29 cellular contexts compared by ENCODE assay signal in the genomic region with DNA sequence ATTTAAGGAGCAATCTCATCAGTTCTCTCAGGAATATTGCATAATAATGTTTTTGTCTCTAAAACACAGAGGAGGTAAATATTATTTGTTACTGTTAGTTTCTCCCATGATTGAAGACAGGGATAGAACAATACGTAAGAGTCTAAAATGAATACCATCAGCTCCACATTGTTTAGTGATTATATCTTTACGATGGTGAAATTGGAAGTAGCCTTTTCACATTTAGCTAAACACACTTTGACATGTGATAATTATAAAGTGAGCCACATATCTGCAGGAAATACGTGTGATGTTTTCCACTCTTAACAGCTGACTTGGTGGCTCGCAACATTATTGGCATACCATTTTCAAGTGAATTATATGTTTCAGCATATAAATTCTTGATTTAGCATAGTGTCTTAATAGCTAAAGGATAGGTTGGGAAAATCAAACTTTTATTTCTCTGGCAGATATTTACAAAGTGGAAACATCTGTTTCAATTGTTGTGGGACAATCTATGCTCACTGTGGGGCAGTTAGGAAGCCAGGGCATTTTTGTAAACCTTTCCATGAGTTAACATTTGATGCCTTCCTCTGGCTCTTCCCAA.
DNase-seq lines count a peak whose midpoint lies in the region; TF ChIP-seq lines count a peak whose summit lies in the region.
"Had no signal": no experiment of that assay in that cellular context is flagged by ENCODE, and none has a peak within 500 bp of the region (broad histone marks: within the 10 kb centered on the region; RNA-seq: fewer than 3 reads in every experiment).

No MANE protein-coding gene starts in this region.

- no peak overlapping the region for H3K27ac Mint-ChIP-seq in activated CD4-positive, alpha-beta T cell treated with anti-CD3 and anti-CD28 coated beads, Interleukin-2, amount 10 ng/mL, durations not matched to agents 24 days and 14 days
- H3K27ac Mint-ChIP-seq: CD4-positive, CD25-positive, alpha-beta regulatory T cell; immature natural killer cell; memory B cell; neural progenitor cell; stimulated activated naive CD8-positive, alpha-beta T cell treated with anti-CD3 and anti-CD28 coated beads, Interleukin-15, amount 100 ng/mL, for 72 hours had no signal

- no peaks in the 10 kb centered on the region for H4K20me1 ChIP-seq in smooth muscle cell (ENCODE audit: low read depth)

- H3K9ac ChIP-seq in smooth muscle cell (ENCODE audit: low read depth): no peak overlapping the region
- H3K9ac ChIP-seq: neural progenitor cell, parathyroid adenoma had no signal

- H3K27me3 Mint-ChIP-seq in activated CD4-positive, alpha-beta T cell treated with anti-CD3 and anti-CD28 coated beads, Interleukin-2, amount 10 ng/mL, durations not matched to agents 24 days and 14 days: peaks cover 15% of the 10 kb centered on the region
- H3K27me3 Mint-ChIP-seq: central memory CD8-positive, alpha-beta T cell had no signal

- peak overlapping the region; percentile 61 to 79 for H3K27ac ChIP-seq in ascending aorta
- H3K27ac ChIP-seq in smooth muscle cell (ENCODE audit: low read depth): peak overlapping the region; percentile 4
- H3K27ac ChIP-seq in substantia nigra (ENCODE audit: low read depth, low read length, poor library complexity, severe bottlenecking): no peak overlapping the region
- H3K27ac ChIP-seq: dorsolateral prefrontal cortex, neural progenitor cell, parathyroid adenoma, SK-N-MC, spleen, transverse colon had no signal

- H3K9me3 Mint-ChIP-seq in activated CD4-positive, alpha-beta T cell treated with anti-CD3 and anti-CD28 coated beads, Interleukin-2, amount 10 ng/mL, durations not matched to agents 24 days and 14 days: peaks cover 4% of the 10 kb centered on the region
- H3K9me3 Mint-ChIP-seq: activated T-cell treated with anti-CD3 and anti-CD28 coated beads, Interleukin-2, amount 50 U/mL, for 4 hours; CD4-positive, CD25-positive, alpha-beta regulatory T cell; central memory CD8-positive, alpha-beta T cell; immature natural killer cell; memory B cell; neural progenitor cell; stimulated activated naive CD8-positive, alpha-beta T cell treated with anti-CD3 and anti-CD28 coated beads, Interleukin-15, amount 100 ng/mL, for 72 hours had no signal

- H3K4me3 Mint-ChIP-seq in activated CD4-positive, alpha-beta T cell treated with anti-CD3 and anti-CD28 coated beads, Interleukin-2, amount 10 ng/mL, durations not matched to agents 24 days and 14 days: no peak overlapping the region
- H3K4me3 Mint-ChIP-seq: activated T-cell treated with anti-CD3 and anti-CD28 coated beads, Interleukin-2, amount 50 U/mL, for 4 hours; CD4-positive, CD25-positive, alpha-beta regulatory T cell; central memory CD8-positive, alpha-beta T cell; immature natural killer cell; memory B cell; neural progenitor cell; stimulated activated naive CD8-positive, alpha-beta T cell treated with anti-CD3 and anti-CD28 coated beads, Interleukin-15, amount 100 ng/mL, for 72 hours had no signal

- H3K36me3 ChIP-seq in ascending aorta (peaks cover 30 to 49% of the 10 kb centered on the region in 2 donors), smooth muscle cell (ENCODE audit: low read depth) (no peaks in the 10 kb centered on the region)
- H3K36me3 ChIP-seq: neural progenitor cell, transverse colon had no signal

- no peak for TF ChIP-seq CTCF in ascending aorta (IDR thresholded peaks at IDR 0.05)
- TF ChIP-seq CTCF in fibroblast of pulmonary artery (IDR thresholded peaks at IDR 0.05; ENCODE audit: low read length, missing control alignments): no peak
- TF ChIP-seq CTCF in smooth muscle cell (IDR thresholded peaks at IDR 0.05; ENCODE audit: borderline replicate concordance, insufficient read depth, poor library complexity, severe bottlenecking): no peak

- WGBS in smooth muscle cell (ENCODE audit: low lambda C conversion rate): 49% methylated on average over 4 of the region's 4 CpGs

- no peaks in the 10 kb centered on the region for H3F3A ChIP-seq in smooth muscle cell (ENCODE audit: low read depth)

- H3K4me3 ChIP-seq in ascending aorta (no peak overlapping the region), fibroblast of pulmonary artery (replicated peaks; ENCODE audit: low read depth, low read length) (no peak overlapping the region), smooth muscle cell (no peak overlapping the region)
- H3K4me3 ChIP-seq: dorsolateral prefrontal cortex, neural progenitor cell, SK-N-MC, spleen, transverse colon had no signal

- peaks cover 0 to 23% of the 10 kb centered on the region in 2 donors for H3K4me1 ChIP-seq in ascending aorta
- H3K4me1 ChIP-seq in smooth muscle cell (ENCODE audit: low read depth): no peaks in the 10 kb centered on the region
- H3K4me1 ChIP-seq: neural progenitor cell, parathyroid adenoma had no signal

- H3K36me3 Mint-ChIP-seq in activated CD4-positive, alpha-beta T cell treated with anti-CD3 and anti-CD28 coated beads, Interleukin-2, amount 10 ng/mL, durations not matched to agents 24 days and 14 days (ENCODE audit: low read depth): no peaks in the 10 kb centered on the region
- H3K36me3 Mint-ChIP-seq: CD4-positive, CD25-positive, alpha-beta regulatory T cell; immature natural killer cell; memory B cell had no signal

- no peak overlapping the region for H2AFZ ChIP-seq in smooth muscle cell (ENCODE audit: low read depth)
- H2AFZ ChIP-seq: neural progenitor cell, parathyroid adenoma had no signal

- peaks cover 2% of the 10 kb centered on the region for H3K4me1 Mint-ChIP-seq in activated CD4-positive, alpha-beta T cell treated with anti-CD3 and anti-CD28 coated beads, Interleukin-2, amount 10 ng/mL, durations not matched to agents 24 days and 14 days
- H3K4me1 Mint-ChIP-seq: neural progenitor cell had no signal

- H3K27me3 ChIP-seq in ascending aorta: no peaks in the 10 kb centered on the region
- no peaks in the 10 kb centered on the region for H3K27me3 ChIP-seq in smooth muscle cell (ENCODE audit: low read depth)
- H3K27me3 ChIP-seq: dorsolateral prefrontal cortex, neural progenitor cell, spleen, transverse colon had no signal

- H3K4me2 ChIP-seq in smooth muscle cell: no peak overlapping the region
- H3K4me2 ChIP-seq: neural progenitor cell had no signal

- no peaks in the 10 kb centered on the region for H3K79me2 ChIP-seq in smooth muscle cell (ENCODE audit: low read depth)
- H3K79me2 ChIP-seq: parathyroid adenoma had no signal

- intact Hi-C loops in ascending aorta (cut with DNase I): no loop called here
- intact Hi-C loops in activated CD4-positive, alpha-beta T cell treated with anti-CD3 and anti-CD28 coated beads, Interleukin-2, amount 10 ng/mL, durations not matched to agents 24 days and 14 days (cut with micrococcal nuclease): no loop called here

- DNase-seq in GM04504 (ENCODE audit: low read depth) (peak; percentile 25), ascending aorta (ENCODE audit: low spot score in 2 of 2) (no peak), fibroblast of pulmonary artery (ENCODE audit: low read depth) (peak; percentile 47), smooth muscle cell (lab: John Stamatoyannopoulos, UW; ENCODE audit: unreplicated experiment) (no peak), substantia nigra (lab: John Stamatoyannopoulos, UW) (no peak), SHP77 treated with DMSO at 0.1 percent for 48 hours (lab: John Stamatoyannopoulos, UW) (no peak)
- no peak for DNase-seq in activated CD4-positive, alpha-beta T cell treated with anti-CD3 and anti-CD28 coated beads, Interleukin-2, amount 10 ng/mL, durations not matched to agents 24 days and 14 days
- DNase-seq: activated CD4-positive, CD25-positive, alpha-beta regulatory T cell; activated T-cell treated with anti-CD3 and anti-CD28 coated beads, Interleukin-2, amount 50 U/mL, for 4 hours; CD4-positive, CD25-positive, alpha-beta regulatory T cell; DND-41; dorsolateral prefrontal cortex; hypothalamus; immature natural killer cell; left colon; NCI-H1105; NCI-H187 treated with DMSO at 0.1 percent for 48 hours; NCI-H2171; NCI-H510A; RPMI8226; spleen; stimulated activated CD4-positive, alpha-beta T cell treated with anti-CD3 and anti-CD28 coated beads, Interleukin-2, amount 100 ng/mL, for 24 hours; stimulated activated naive CD8-positive, alpha-beta T cell treated with anti-CD3 and anti-CD28 coated beads, Interleukin-15, amount 100 ng/mL, for 72 hours; transverse colon had no signal

- no peaks in the 10 kb centered on the region for H3K9me3 ChIP-seq in ascending aorta
- no peaks in the 10 kb centered on the region for H3K9me3 ChIP-seq in smooth muscle cell (replicated peaks; ENCODE audit: low read depth)
- H3K9me3 ChIP-seq: transverse colon had no signal

Comparison
In these comparisons a context has a peak if more than half of its experiments do, and no peak if none do; other contexts are left out.
1. DNase-seq: peak in GM04504 (single experiment) and fibroblast of pulmonary artery (single experiment); none in ascending aorta (0 of 2), smooth muscle cell (single experiment), activated CD4-positive, alpha-beta T cell treated with anti-CD3 and anti-CD28 coated beads, Interleukin-2, amount 10 ng/mL, durations not matched to agents 24 days and 14 days (single experiment), substantia nigra (0 of 49) and SHP77 treated with DMSO at 0.1 percent for 48 hours (single experiment).